In genomic region chr10:96645191-96645721, GRCh38 we compare ENCODE assay signal across 1 cellular context.
TF ChIP-seq lines count a peak whose summit lies in the region.

No MANE protein-coding gene starts in this region.

TF ChIP-seq in H1, 55 proteins besides CTCF, POLR2A, EP300 and RAD21 (continued from another document):
- no peak for TF ChIP-seq POLR2AphosphoS5 (IDR thresholded peaks at IDR 0.05; ENCODE audit: low read depth, low read length)
